Comparison of ENCODE assay signal across 11 cellular contexts in genomic region chr1:175597969-175598765, GRCh38.
DNase-seq lines count a peak whose midpoint lies in the region; ATAC-seq and TF ChIP-seq lines count a peak whose summit lies in the region.
"Had no signal": no experiment of that assay in that cellular context is flagged by ENCODE, and none has a peak within 500 bp of the region (broad histone marks: within the 10 kb centered on the region; RNA-seq: fewer than 3 reads in every experiment).

No MANE protein-coding gene starts in this region.

- no peaks in the 10 kb centered on the region for H3K36me3 Mint-ChIP-seq in activated CD4-positive, alpha-beta T cell treated with anti-CD3 and anti-CD28 coated beads for 36 hours (ENCODE audit: low read depth)
- H3K36me3 Mint-ChIP-seq in type B pancreatic cell = no peaks in the 10 kb centered on the region

- H3K4me3 Mint-ChIP-seq in activated CD4-positive, alpha-beta T cell treated with anti-CD3 and anti-CD28 coated beads for 36 hours = no peak overlapping the region
- peak overlapping the region; percentile 31 for H3K4me3 Mint-ChIP-seq in type B pancreatic cell

- H3K27me3 Mint-ChIP-seq in activated CD4-positive, alpha-beta T cell treated with anti-CD3 and anti-CD28 coated beads for 36 hours = peaks cover 29% of the 10 kb centered on the region
- peaks cover 88% of the 10 kb centered on the region for H3K27me3 Mint-ChIP-seq in type B pancreatic cell

- ATAC-seq in activated CD4-positive, alpha-beta T cell treated with anti-CD3 and anti-CD28 coated beads for 36 hours = peak; percentile 51
- ATAC-seq in HG03066 (IDR thresholded peaks at IDR 0.05; ENCODE audit: low read depth, unreplicated experiment) = peak; percentile 31
- ATAC-seq: left colon had no signal

- no peaks in the 10 kb centered on the region for H3K4me1 Mint-ChIP-seq in activated CD4-positive, alpha-beta T cell treated with anti-CD3 and anti-CD28 coated beads for 36 hours
- H3K4me1 Mint-ChIP-seq in type B pancreatic cell (ENCODE audit: unreplicated experiment) = no peaks in the 10 kb centered on the region

- POLR2A ChIA-PET in activated CD4-positive, alpha-beta T cell treated with anti-CD3 and anti-CD28 coated beads for 36 hours (lab: Charles Lee) = no interaction called here

- CTCF ChIA-PET in activated CD4-positive, alpha-beta T cell treated with anti-CD3 and anti-CD28 coated beads for 36 hours (lab: Charles Lee) = interaction anchor here (0.6 to 0.9 kb wide), 2 partner anchors 25 to 161 kb away, joined by 3 to 4 read pairs; no protein-coding TSS in a partner anchor

- no peak overlapping the region for H3K27ac Mint-ChIP-seq in activated CD4-positive, alpha-beta T cell treated with anti-CD3 and anti-CD28 coated beads for 36 hours
- no peak overlapping the region for H3K27ac Mint-ChIP-seq in type B pancreatic cell

- DNase-seq in activated CD4-positive, alpha-beta T cell treated with anti-CD3 and anti-CD28 coated beads for 36 hours = no peak
- DNase-seq in activated CD4-positive, alpha-beta T cell treated with anti-CD3 and anti-CD28 coated beads for 48 hours = no peak
- peak; percentile 12 to 37 for DNase-seq in cardiac fibroblast (ENCODE audit: low read depth in 2 of 2)
- no peak for DNase-seq in type B pancreatic cell (ENCODE audit: extremely low spot score, unreplicated experiment)
- DNase-seq in effector CD8-positive, alpha-beta T cell (lab: John Stamatoyannopoulos, UW) = no peak
- DNase-seq in NCI-H187 (lab: John Stamatoyannopoulos, UW) = no peak
- no peak for DNase-seq in NCI-H1694 treated with DMSO at 0.1 percent for 48 hours (lab: John Stamatoyannopoulos, UW)
- DNase-seq: activated CD8-positive, alpha-beta memory T cell treated with anti-CD3 and anti-CD28 coated beads for 24 hours; KG1; left colon had no signal

- H3K9me3 Mint-ChIP-seq in activated CD4-positive, alpha-beta T cell treated with anti-CD3 and anti-CD28 coated beads for 36 hours (ENCODE audit: low read depth) = no peaks in the 10 kb centered on the region
- H3K9me3 Mint-ChIP-seq in type B pancreatic cell = no peaks in the 10 kb centered on the region

- intact Hi-C loops in activated CD4-positive, alpha-beta T cell treated with anti-CD3 and anti-CD28 coated beads for 36 hours (cut with DNase I, micrococcal nuclease) = no loop called here

- no peak overlapping the region for H3K4me3 ChIP-seq in cardiac fibroblast (replicated peaks in 1 of 2; ENCODE audit: low read depth in 2 of 2, low read length in 2 of 2)

- TF ChIP-seq CTCF in cardiac fibroblast (IDR thresholded peaks at IDR 0.05; ENCODE audit: low read depth, low read length) = no peak
- no peak for TF ChIP-seq CTCF in type B pancreatic cell (conservative IDR thresholded peaks at IDR 0.05)

Comparison
In these comparisons a context has a peak if more than half of its experiments do, and no peak if none do; other contexts are left out.
1. DNase-seq: peak in cardiac fibroblast (2 of 2); none in activated CD4-positive, alpha-beta T cell treated with anti-CD3 and anti-CD28 coated beads for 36 hours (single experiment), activated CD4-positive, alpha-beta T cell treated with anti-CD3 and anti-CD28 coated beads for 48 hours (single experiment), type B pancreatic cell (single experiment), effector CD8-positive, alpha-beta T cell (single experiment), NCI-H187 (0 of 2) and NCI-H1694 treated with DMSO at 0.1 percent for 48 hours (single experiment).